Comparison of ENCODE assay signal across 22 cellular contexts in the genomic region with DNA sequence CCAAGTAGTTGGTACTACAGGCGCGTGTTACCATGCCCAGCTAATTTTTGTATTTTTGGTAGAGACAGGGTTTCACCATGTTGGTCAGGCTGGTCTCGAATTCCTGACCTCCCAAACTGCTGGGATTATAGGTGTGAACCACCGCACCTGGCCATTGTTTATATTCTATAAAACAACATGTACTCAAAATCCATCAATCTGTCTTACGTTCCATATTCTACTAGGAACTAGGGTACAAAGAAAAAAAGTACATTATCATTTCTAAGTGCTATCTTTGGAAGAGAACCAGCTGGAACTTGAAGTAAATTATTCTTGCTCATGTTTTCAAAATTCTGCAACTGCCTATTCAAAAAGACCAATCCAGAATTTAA.
"Had no signal": no experiment of that assay in that cellular context is flagged by ENCODE, and none has a peak within 500 bp of the region (broad histone marks: within the 10 kb centered on the region; RNA-seq: fewer than 3 reads in every experiment).

No MANE protein-coding gene starts in this region.

- H3K27ac Mint-ChIP-seq: activated T-helper 2 cell treated with anti-CD3 and anti-CD28 coated beads, Interferon-gamma antibody, Interleukin-2, Interleukin-4, amounts not matched to agents 10 μg/mL and 5 μg/mL and 100 μg/mL, durations not matched to agents 14 hours and 24 hours and 36 hours; dendritic cell treated with granulocyte-macrophage colony-stimulating factor and Interleukin-4, amounts not matched to agents 40 ng/mL and 50 ng/mL, for 4 days had no signal

- H3K9me3 Mint-ChIP-seq: activated T-helper 2 cell treated with anti-CD3 and anti-CD28 coated beads, Interferon-gamma antibody, Interleukin-2, Interleukin-4, amounts not matched to agents 10 μg/mL and 5 μg/mL and 100 μg/mL, durations not matched to agents 14 hours and 24 hours and 36 hours; dendritic cell treated with granulocyte-macrophage colony-stimulating factor and Interleukin-4, amounts not matched to agents 40 ng/mL and 50 ng/mL, for 4 days had no signal

- H3K9me3 ChIP-seq: SJSA1, spleen, thyroid gland, upper lobe of right lung had no signal

- H3K4me3 ChIP-seq: hepatocyte, SJSA1, spleen, thyroid gland, upper lobe of right lung had no signal

- H3K4me2 ChIP-seq: hepatocyte had no signal

- H2AFZ ChIP-seq: hepatocyte had no signal

- DNase-seq: activated CD4-positive, alpha-beta T cell treated with anti-CD3 and anti-CD28 coated beads for 4 hours; activated CD4-positive, alpha-beta T cell treated with anti-CD3 and anti-CD28 coated beads, Interleukin-2, amount 50 U/mL, for 48 hours; activated CD4-positive, CD25-positive, alpha-beta regulatory T cell; activated naive CD4-positive, alpha-beta T cell; activated T-cell treated with anti-CD3 and anti-CD28 coated beads for 4 hours; effector CD4-positive, alpha-beta T cell; foreskin keratinocyte; glutamatergic neuron; kidney glomerular epithelial cell; nucleus accumbens; retina; spleen; stimulated activated CD4-positive, alpha-beta T cell treated with anti-CD3 and anti-CD28 coated beads, Interleukin-4, amount 100 ng/mL, for 1 hour; stimulated activated naive CD4-positive, alpha-beta T cell; T-helper 9 cell; thyroid gland; upper lobe of right lung had no signal

- H3K27ac ChIP-seq: foreskin keratinocyte, hepatocyte, SJSA1, spleen, thyroid gland, upper lobe of right lung had no signal

- H3K4me3 Mint-ChIP-seq: activated naive CD8-positive, alpha-beta T cell; dendritic cell treated with granulocyte-macrophage colony-stimulating factor and Interleukin-4, amounts not matched to agents 40 ng/mL and 50 ng/mL, for 4 days had no signal

- ATAC-seq: foreskin keratinocyte, upper lobe of right lung had no signal

- H3K27me3 Mint-ChIP-seq: activated naive CD8-positive, alpha-beta T cell; dendritic cell treated with granulocyte-macrophage colony-stimulating factor and Interleukin-4, amounts not matched to agents 40 ng/mL and 50 ng/mL, for 4 days had no signal
